Comparison of ENCODE assay signal across 8 cellular contexts in genomic region chr19:49442354-49442753, GRCh38.
A peak's percentile ranks its signal among the peaks of the same experiment; 100 is the strongest.
DNase-seq lines count a peak whose midpoint lies in the region; ATAC-seq lines count a peak whose summit lies in the region.

No MANE protein-coding gene starts in this region.

- DNase-seq in Ammon's horn (ENCODE audit: low spot score): peak; percentile 52
- no peak for DNase-seq in adipocyte (ENCODE audit: low read depth)
- DNase-seq in NCI-H748 (lab: John Stamatoyannopoulos, UW; ENCODE audit: unreplicated experiment): no peak
- DNase-seq in AG08396 (ENCODE audit: low spot score): no peak
- DNase-seq in NK-92 treated with Interleukin-12 subunit alpha and Interleukin-12 subunit beta, amount 100 ng/mL, for 24 hours (lab: John Stamatoyannopoulos, UW): no peak

- H3K9ac ChIP-seq in HUES48 (ENCODE audit: low read depth, low read length) (no peak overlapping the region), adipocyte (ENCODE audit: low read length) (no peak overlapping the region), mucosa of stomach (ENCODE audit: low read length) (no peak overlapping the region)

- ATAC-seq in GM18867 (IDR thresholded peaks at IDR 0.05; ENCODE audit: unreplicated experiment): no peak

- H3K4me1 ChIP-seq in HUES48 (ENCODE audit: control insufficient read depth, insufficient read depth, low read length) (peaks cover 6% of the 10 kb centered on the region), adipocyte (ENCODE audit: control insufficient read depth, insufficient read depth, low read length) (peaks cover 4% of the 10 kb centered on the region), mucosa of stomach (ENCODE audit: control insufficient read depth, insufficient read depth, low read length) (peaks cover 4% of the 10 kb centered on the region)

- H3K36me3 ChIP-seq in HUES48 (ENCODE audit: control insufficient read depth, insufficient read depth, low read length) (peaks cover 12% of the 10 kb centered on the region), adipocyte (ENCODE audit: control insufficient read depth, insufficient read depth, low read length, severe bottlenecking) (no peaks in the 10 kb centered on the region), mucosa of stomach (ENCODE audit: control insufficient read depth, insufficient read depth, low read length) (no peaks in the 10 kb centered on the region)

- H3K4me3 ChIP-seq in HUES48 (ENCODE audit: low read depth, low read length) (peak overlapping the region; percentile 55), adipocyte (ENCODE audit: low read length) (peak overlapping the region; percentile 54), mucosa of stomach (ENCODE audit: low read length) (peak overlapping the region; percentile 4)

- H3K27me3 ChIP-seq in HUES48 (ENCODE audit: control insufficient read depth, insufficient read depth, low read length): peaks cover 47% of the 10 kb centered on the region
- peaks cover 45% of the 10 kb centered on the region for H3K27me3 ChIP-seq in adipocyte (replicated peaks; ENCODE audit: control insufficient read depth, insufficient read depth, low read length)
- peaks cover 50% of the 10 kb centered on the region for H3K27me3 ChIP-seq in mucosa of stomach (ENCODE audit: control insufficient read depth, insufficient read depth, low read length)

- H3K9me3 ChIP-seq in HUES48 (ENCODE audit: control insufficient read depth, insufficient read depth, low read length): no peaks in the 10 kb centered on the region
- H3K9me3 ChIP-seq in adipocyte (ENCODE audit: control insufficient read depth, low read length): no peaks in the 10 kb centered on the region
- no peaks in the 10 kb centered on the region for H3K9me3 ChIP-seq in mucosa of stomach (ENCODE audit: control insufficient read depth, low read length)

- no peak overlapping the region for H3K27ac ChIP-seq in HUES48 (ENCODE audit: low read depth, low read length)

Comparison
In these comparisons a context has a peak if more than half of its experiments do, and no peak if none do; other contexts are left out.
1. H3K4me3 ChIP-seq: peak in every context shown above with its lines; median percentile 55 in HUES48; 54 in adipocyte; 4 in mucosa of stomach.